In the genomic region with DNA sequence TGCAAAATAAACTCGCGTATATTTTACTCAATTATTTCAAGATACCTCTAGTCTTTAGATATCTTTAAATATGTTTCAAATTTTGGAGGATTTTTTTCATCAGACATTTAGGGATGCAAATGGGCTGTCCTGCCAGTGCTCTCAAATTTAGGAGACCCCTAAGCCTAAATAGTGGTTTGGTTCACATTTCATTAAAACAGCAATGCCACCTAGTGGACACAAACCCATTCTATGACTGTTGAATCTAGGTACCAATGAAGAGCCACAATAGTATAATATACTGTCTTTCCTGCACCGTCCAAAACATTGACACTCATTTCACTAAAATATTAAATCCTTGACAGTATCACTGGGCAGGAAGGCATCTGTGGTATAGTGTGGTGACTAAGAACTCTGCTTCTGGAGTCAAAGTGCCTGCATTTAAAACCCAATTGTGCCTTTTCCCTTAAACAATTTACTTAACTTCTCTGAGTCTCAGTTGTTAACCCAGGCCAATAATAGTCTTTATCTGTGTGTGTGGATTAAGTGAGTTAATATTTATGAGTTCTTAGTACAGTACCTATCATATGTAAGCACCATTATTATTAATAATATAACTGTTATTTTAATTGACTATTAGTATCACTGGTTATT, we compare ENCODE assay signal across 8 cellular contexts.
A peak's percentile ranks its signal among the peaks of the same experiment; 100 is the strongest.
DNase-seq lines count a peak whose midpoint lies in the region; ATAC-seq, FAIRE-seq and TF ChIP-seq lines count a peak whose summit lies in the region.

No MANE protein-coding gene starts in this region.

- H3K9ac ChIP-seq in SK-N-MC (ENCODE audit: insufficient read length) (no peak overlapping the region), keratinocyte (ENCODE audit: control insufficient read depth, extremely low read depth, insufficient read depth, low read length) (no peak overlapping the region)

- H3K27me3 ChIP-seq in keratinocyte (ENCODE audit: control insufficient read depth, extremely low read depth, insufficient read depth, low read length) = no peaks in the 10 kb centered on the region

- dilution Hi-C loops in keratinocyte (cut with MboI; ENCODE audit: extremely low pct_ligation_motif_present, low sequenced_read_pairs) = no loop called here

- peak; percentile 14 for DNase-seq in SK-N-MC (ENCODE audit: low read depth, low spot score)
- DNase-seq in keratinocyte (ENCODE audit: low read depth, low spot score) = no peak
- DNase-seq in stimulated activated CD4-positive, alpha-beta T cell treated with anti-CD3 and anti-CD28 coated beads, Interleukin-12 subunit alpha, Interleukin-12 subunit beta, amount 100 ng/mL, for 4 hours = no peak
- no peak for DNase-seq in kidney glomerular epithelial cell (lab: John Stamatoyannopoulos, UW)
- DNase-seq in islet precursor cell = no peak

- ATAC-seq in HG02885 (IDR thresholded peaks at IDR 0.05; ENCODE audit: poor library complexity, unreplicated experiment) (peak; percentile 63), HG03571 (IDR thresholded peaks at IDR 0.05; ENCODE audit: unreplicated experiment) (no peak)

- peak; percentile 61 for TF ChIP-seq CTCF in GM12873 (IDR thresholded peaks at IDR 0.05; ENCODE audit: insufficient read depth, low read depth, low read length, missing control alignments)
- TF ChIP-seq CTCF in keratinocyte (optimal IDR thresholded peaks at IDR 0.05 in 1 of 3, IDR thresholded peaks at IDR 0.05 in 1 of 3, conservative IDR thresholded peaks at IDR 0.05 in 1 of 3; ENCODE audit: extremely low read depth in 1 of 3, insufficient read depth in 2 of 3, low read length in 3 of 3) = peak in 2 of 3 experiments; percentile 46 to 62

- H4K20me1 ChIP-seq in keratinocyte (ENCODE audit: control insufficient read depth, extremely low read depth, insufficient read depth, low read length) = no peaks in the 10 kb centered on the region

- H2AFZ ChIP-seq in keratinocyte (ENCODE audit: control insufficient read depth, low read length) = no peak overlapping the region

- no peak overlapping the region for H3K4me2 ChIP-seq in keratinocyte (ENCODE audit: control insufficient read depth, extremely low read depth, insufficient read depth, low read depth, low read length)

- H3K79me2 ChIP-seq in keratinocyte (ENCODE audit: control insufficient read depth, insufficient read depth, low read length) = no peaks in the 10 kb centered on the region

- FAIRE-seq in keratinocyte (lab: Jason Lieb, UNC) = no peak

- no peaks in the 10 kb centered on the region for H3K9me3 ChIP-seq in SK-N-MC (ENCODE audit: low read depth, low read length)
- H3K9me3 ChIP-seq in keratinocyte (ENCODE audit: control insufficient read depth, low read depth, low read length) = no peaks in the 10 kb centered on the region

- H3K36me3 ChIP-seq in SK-N-MC (ENCODE audit: insufficient read depth, low read length) = no peaks in the 10 kb centered on the region
- H3K36me3 ChIP-seq in keratinocyte (ENCODE audit: control insufficient read depth in 2 of 2, extremely low read depth in 1 of 2, insufficient read depth in 2 of 2, low read length in 2 of 2) = no peaks in the 10 kb centered on the region

- H3K27ac ChIP-seq in SK-N-MC = no peak overlapping the region
- no peak overlapping the region for H3K27ac ChIP-seq in keratinocyte (ENCODE audit: control insufficient read depth, insufficient read depth, low read length)

- H3K4me1 ChIP-seq in keratinocyte (ENCODE audit: control insufficient read depth, extremely low read depth, insufficient read depth, low read length) = no peaks in the 10 kb centered on the region

- H3K9me1 ChIP-seq in keratinocyte (ENCODE audit: control insufficient read depth, extremely low read depth, insufficient read depth, low read length) = no peaks in the 10 kb centered on the region

- H3K4me3 ChIP-seq in SK-N-MC (no peak overlapping the region), keratinocyte (ENCODE audit: control insufficient read depth in 2 of 3, extremely low read depth in 1 of 3, insufficient read depth in 2 of 3, low read depth in 1 of 3, low read length in 3 of 3) (no peak overlapping the region)
